ENCODE assay signal across 8 cellular contexts in genomic region chr17:28901866-28902818, GRCh38. TPM values are rescaled to one million over a fixed set of nuclear protein-coding genes. Genes with fewer than 3 reads are reported as not detected.
DNase-seq lines count a peak whose midpoint lies in the region; ATAC-seq and TF ChIP-seq lines count a peak whose summit lies in the region.

No MANE protein-coding gene starts in this region.

- H3K4me3 ChIP-seq in endodermal cell (ENCODE audit: low read length) = peak overlapping the region; percentile 93

- H3K4me1 ChIP-seq in endodermal cell (ENCODE audit: control insufficient read depth, insufficient read depth, low read length) = no peaks in the 10 kb centered on the region

- ATAC-seq in HG03045 (IDR thresholded peaks at IDR 0.05; ENCODE audit: unreplicated experiment) = peak; percentile 30

- H3K27ac ChIP-seq in endodermal cell (ENCODE audit: low read depth, low read length) (peak overlapping the region; percentile 73), substantia nigra (ENCODE audit: low read depth, low read length, poor library complexity, severe bottlenecking) (peak overlapping the region; percentile 19)

- no peaks in the 10 kb centered on the region for H3K27me3 Mint-ChIP-seq in activated CD4-positive, alpha-beta T cell treated with anti-CD3 and anti-CD28 coated beads, Interleukin-2, amount 10 ng/mL, durations not matched to agents 7 days and 5 days
- H3K27me3 Mint-ChIP-seq in endodermal cell (ENCODE audit: insufficient read depth) = no peaks in the 10 kb centered on the region

- no peaks in the 10 kb centered on the region for H3K27me3 ChIP-seq in endodermal cell (ENCODE audit: control insufficient read depth, insufficient read depth, low read length, poor library complexity, severe bottlenecking)

- H3K9ac ChIP-seq in endodermal cell (ENCODE audit: extremely low read depth, low read length, poor library complexity, severe bottlenecking) = peak overlapping the region; percentile 64

- H3K4me3 Mint-ChIP-seq in activated CD4-positive, alpha-beta T cell treated with anti-CD3 and anti-CD28 coated beads, Interleukin-2, amount 10 ng/mL, durations not matched to agents 7 days and 5 days = peak overlapping the region; percentile 88
- H3K4me3 Mint-ChIP-seq in endodermal cell = peak overlapping the region; percentile 67

- peak overlapping the region; percentile 89 for H3K27ac Mint-ChIP-seq in activated CD4-positive, alpha-beta T cell treated with anti-CD3 and anti-CD28 coated beads, Interleukin-2, amount 10 ng/mL, durations not matched to agents 7 days and 5 days
- peak overlapping the region; percentile 67 for H3K27ac Mint-ChIP-seq in endodermal cell

- H3K36me3 Mint-ChIP-seq in activated CD4-positive, alpha-beta T cell treated with anti-CD3 and anti-CD28 coated beads, Interleukin-2, amount 10 ng/mL, durations not matched to agents 7 days and 5 days (ENCODE audit: low read depth) = peaks cover 38% of the 10 kb centered on the region
- peaks cover 28% of the 10 kb centered on the region for H3K36me3 Mint-ChIP-seq in endodermal cell (ENCODE audit: low read depth)

- 4 to 14% methylated on average over 20 to 62 of the region's 62 CpGs for WGBS in endodermal cell (ENCODE audit: insufficient coverage in 1 of 2, insufficient read length in 1 of 2), 2 experiments

- DNase-seq in NCI-H1436 (lab: John Stamatoyannopoulos, UW) = peak; percentile 57
- no peak for DNase-seq in NCI-H1436 treated with DMSO at 0.1 percent for 48 hours (lab: John Stamatoyannopoulos, UW)
- DNase-seq in NCI-H510A (lab: John Stamatoyannopoulos, UW) = peak; percentile 70
- DNase-seq in activated CD4-positive, alpha-beta T cell treated with anti-CD3 and anti-CD28 coated beads, Interleukin-2, amount 10 ng/mL, durations not matched to agents 7 days and 5 days = peak; percentile 55
- no peak for DNase-seq in endodermal cell
- DNase-seq in myocyte (ENCODE audit: low read depth) = peak; percentile 31
- peak in 9 of 49 donors; percentile 41 to 71 (median 53) for DNase-seq in substantia nigra (lab: John Stamatoyannopoulos, UW)

- H3K9me3 Mint-ChIP-seq in activated CD4-positive, alpha-beta T cell treated with anti-CD3 and anti-CD28 coated beads, Interleukin-2, amount 10 ng/mL, durations not matched to agents 7 days and 5 days = no peaks in the 10 kb centered on the region
- H3K9me3 Mint-ChIP-seq in endodermal cell = no peaks in the 10 kb centered on the region

- H3K36me3 ChIP-seq in endodermal cell (ENCODE audit: control insufficient read depth, insufficient read depth, low read length) = peaks cover 35% of the 10 kb centered on the region

- POLR2A ChIA-PET in activated CD4-positive, alpha-beta T cell treated with anti-CD3 and anti-CD28 coated beads, Interleukin-2, amount 10 ng/mL, durations not matched to agents 7 days and 5 days (lab: Charles Lee) = no interaction called here

- H3K4me1 Mint-ChIP-seq in activated CD4-positive, alpha-beta T cell treated with anti-CD3 and anti-CD28 coated beads, Interleukin-2, amount 10 ng/mL, durations not matched to agents 7 days and 5 days = peaks cover 50% of the 10 kb centered on the region
- peaks cover 7% of the 10 kb centered on the region for H3K4me1 Mint-ChIP-seq in endodermal cell

- no peak for TF ChIP-seq CTCF in endodermal cell (conservative IDR thresholded peaks at IDR 0.05)

- CTCF ChIA-PET in activated CD4-positive, alpha-beta T cell treated with anti-CD3 and anti-CD28 coated beads, Interleukin-2, amount 10 ng/mL, durations not matched to agents 7 days and 5 days (lab: Charles Lee) = interaction anchor here (0.7 to 5.3 kb wide), 30 partner anchors 8 to 267 kb away, joined by 3 to 32 read pairs (median 4); partner anchors contain the start of genes NEK8, PHF12 and TLCD1

- no peaks in the 10 kb centered on the region for H3K9me3 ChIP-seq in endodermal cell (ENCODE audit: control insufficient read depth, low read length)

RNA-seq across cellular contexts. Expression of gene DHRS13, which starts 0.7 kb away (rescaled TPM):
- total RNA-seq in activated CD4-positive, alpha-beta T cell treated with anti-CD3 and anti-CD28 coated beads, Interleukin-2, amount 10 ng/mL, durations not matched to agents 7 days and 5 days = 10 to 100 TPM; 26.8 to 27.8 TPM
- total RNA-seq in endodermal cell (10 to 100 TPM; 19.1 to 24.8 TPM), myocyte (3.3 and 5.3 TPM in 2 replicates)
- polyA plus RNA-seq in endodermal cell (2013, experiment 1 of 2) = 17.5 TPM
- 14.9 TPM for polyA plus RNA-seq in endodermal cell (2013, experiment 2 of 2)
- polyA plus RNA-seq in myocyte (2012) = 1.0 TPM

RNA-seq across cellular contexts. Expression of gene FLOT2, which starts 4.6 kb away (rescaled TPM):
- 100 to 1,000 TPM; 200 to 212 TPM for total RNA-seq in activated CD4-positive, alpha-beta T cell treated with anti-CD3 and anti-CD28 coated beads, Interleukin-2, amount 10 ng/mL, durations not matched to agents 7 days and 5 days
- total RNA-seq in endodermal cell = 100 to 1,000 TPM; 195 to 215 TPM
- polyA plus RNA-seq in endodermal cell (2013, experiment 1 of 2) = 90.5 TPM
- polyA plus RNA-seq in endodermal cell (2013, experiment 2 of 2) = 92.9 TPM
- total RNA-seq in myocyte = 30.1 and 36.4 TPM in 2 replicates
- polyA plus RNA-seq in myocyte (2012) = 46.7 TPM

RNA-seq across cellular contexts. Expression of gene ERAL1, which starts 47.3 kb away (rescaled TPM):
- 10 to 100 TPM; 40.8 to 42.9 TPM for total RNA-seq in activated CD4-positive, alpha-beta T cell treated with anti-CD3 and anti-CD28 coated beads, Interleukin-2, amount 10 ng/mL, durations not matched to agents 7 days and 5 days
- total RNA-seq in endodermal cell (10 to 100 TPM; 54.2 to 60.9 TPM), myocyte (35.2 and 43.7 TPM in 2 replicates)
- polyA plus RNA-seq in endodermal cell (2013, experiment 1 of 2) = 61.4 TPM
- 58.7 TPM for polyA plus RNA-seq in endodermal cell (2013, experiment 2 of 2)
- 42.8 TPM for polyA plus RNA-seq in myocyte (2012)

RNA-seq across cellular contexts. Expression of gene PHF12, which starts 49.2 kb away (rescaled TPM):
- 10 to 100 TPM; 72.3 to 78.1 TPM for total RNA-seq in activated CD4-positive, alpha-beta T cell treated with anti-CD3 and anti-CD28 coated beads, Interleukin-2, amount 10 ng/mL, durations not matched to agents 7 days and 5 days
- total RNA-seq in endodermal cell = 10 to 100 TPM; 60.0 to 61.0 TPM
- polyA plus RNA-seq in endodermal cell (2013, experiment 1 of 2) = 41.2 TPM
- polyA plus RNA-seq in endodermal cell (2013, experiment 2 of 2) = 39.4 TPM
- total RNA-seq in myocyte = 18.5 and 21.4 TPM in 2 replicates
- 20.0 TPM for polyA plus RNA-seq in myocyte (2012)

RNA-seq across cellular contexts. Expression of gene FAM222B, which starts 59.6 kb away (rescaled TPM):
- 10 to 100 TPM; 15.7 to 17.9 TPM for total RNA-seq in activated CD4-positive, alpha-beta T cell treated with anti-CD3 and anti-CD28 coated beads, Interleukin-2, amount 10 ng/mL, durations not matched to agents 7 days and 5 days
- 10 to 100 TPM; 59.2 to 75.7 TPM for total RNA-seq in endodermal cell
- 43.2 TPM for polyA plus RNA-seq in endodermal cell (2013, experiment 1 of 2)
- 39.4 TPM for polyA plus RNA-seq in endodermal cell (2013, experiment 2 of 2)
- 12.7 and 13.3 TPM in 2 replicates for total RNA-seq in myocyte
- polyA plus RNA-seq in myocyte (2012) = 15.8 TPM

Comparison
In these comparisons a context has a peak if more than half of its experiments do, and no peak if none do; other contexts are left out.
1. DNase-seq: peak in NCI-H1436 (single experiment), NCI-H510A (single experiment), activated CD4-positive, alpha-beta T cell treated with anti-CD3 and anti-CD28 coated beads, Interleukin-2, amount 10 ng/mL, durations not matched to agents 7 days and 5 days (single experiment) and myocyte (single experiment); none in NCI-H1436 treated with DMSO at 0.1 percent for 48 hours (single experiment) and endodermal cell (single experiment).